Comparison of ENCODE assay signal across 8 cellular contexts in genomic region chr9:136119259-136120118, GRCh38. TPM values are rescaled to one million over a fixed set of nuclear protein-coding genes. Genes with fewer than 3 reads are reported as not detected.
DNase-seq lines count a peak whose midpoint lies in the region; ATAC-seq and TF ChIP-seq lines count a peak whose summit lies in the region.

No MANE protein-coding gene starts in this region.

- TF ChIP-seq POLR2A in right lobe of liver (IDR thresholded peaks at IDR 0.05), result no peak

- POLR2A ChIA-PET in BJ (lab: Charles Lee), result no interaction called here
- POLR2A ChIA-PET in OCI-LY7 (lab: Charles Lee), result no interaction called here

- H3K4me3 Mint-ChIP-seq in chondrocyte (ENCODE audit: unreplicated experiment), result peak overlapping the region; percentile 73

- no peak overlapping the region for H2AFZ ChIP-seq in OCI-LY7 (ENCODE audit: low read length)

- H3K27ac Mint-ChIP-seq in chondrocyte (ENCODE audit: unreplicated experiment), result peak overlapping the region; percentile 73

- intact Hi-C loops in OCI-LY7 (cut with micrococcal nuclease; ENCODE audit: unreplicated experiment) (loop anchor here (2.0 to 5.0 kb wide), 4 partner anchors 31 to 517 kb away; partner anchors contain the start of gene UBAC1), right lobe of liver (cut with DNase I) (loop anchor here in 1 of 2 donors (5.0 kb wide), 2 partner anchors 32 to 152 kb away; no protein-coding TSS in a partner anchor)

- H3K9me3 Mint-ChIP-seq in chondrocyte (ENCODE audit: low read depth), result no peaks in the 10 kb centered on the region

- H3K9me3 ChIP-seq in OCI-LY7 (ENCODE audit: low read length) (no peaks in the 10 kb centered on the region), right lobe of liver (no peaks in the 10 kb centered on the region), thoracic aorta (no peaks in the 10 kb centered on the region)

- H3K27me3 ChIP-seq in BJ (ENCODE audit: control insufficient read depth, insufficient read depth, low read length), result peaks cover 2% of the 10 kb centered on the region; the same call in 1 of the 2 replicates
- no peaks in the 10 kb centered on the region for H3K27me3 ChIP-seq in right lobe of liver
- H3K27me3 ChIP-seq in thoracic aorta (replicated peaks; ENCODE audit: insufficient read depth), result no peaks in the 10 kb centered on the region

- no peaks in the 10 kb centered on the region for H4K20me1 ChIP-seq in OCI-LY7 (ENCODE audit: insufficient read depth, low read length)

- H3K4me1 ChIP-seq in OCI-LY7 (ENCODE audit: insufficient read depth, low read length, poor library complexity, severe bottlenecking) (peaks cover 17% of the 10 kb centered on the region), right lobe of liver (peaks cover 0 to 40% (median 14%) of the 10 kb centered on the region in 4 donors), thoracic aorta (ENCODE audit: control insufficient read depth in 1 of 2, low read depth in 2 of 2) (peaks cover 15 to 36% of the 10 kb centered on the region in 2 donors)

- H3K4me3 ChIP-seq in BJ (ENCODE audit: low read depth, low read length) (peak overlapping the region; percentile 60), OCI-LY7 (ENCODE audit: low read depth, low read length, poor library complexity, severe bottlenecking) (peak overlapping the region; percentile 80), right lobe of liver (peak overlapping the region; percentile 92 to 97 (median 94)), thoracic aorta (peak overlapping the region; percentile 85)

- WGBS in right lobe of liver (ENCODE audit: insufficient coverage, low coverage, low lambda C conversion rate, missing lambda C conversion rate), result 21% methylated on average over 13 of the region's 50 CpGs

- DNase-seq in BJ (ENCODE audit: low read depth) (no peak), OCI-LY7 (ENCODE audit: low spot score) (no peak), chondrocyte (ENCODE audit: low spot score) (no peak), right lobe of liver (peak; percentile 84 to 95 (median 95)), thoracic aorta (ENCODE audit: low spot score) (no peak), NCI-H526 treated with DMSO at 0.1 percent for 48 hours (lab: John Stamatoyannopoulos, UW) (no peak), NCI-H2196 treated with DMSO at 0.1 percent for 48 hours (lab: John Stamatoyannopoulos, UW; ENCODE audit: unreplicated experiment) (no peak)

- BruUV-seq in OCI-LY7 (replicated peaks; lab: Mats Ljungman, UMichigan), result TSS peak; percentile 59

- peak overlapping the region; percentile 77 for H3K4me2 ChIP-seq in OCI-LY7 (ENCODE audit: low read length)

- TF ChIP-seq CTCF in BJ (IDR thresholded peaks at IDR 0.05; ENCODE audit: insufficient read depth, low read depth, low read length) (no peak), OCI-LY7 (conservative IDR thresholded peaks at IDR 0.05; ENCODE audit: low read length) (no peak), chondrocyte (IDR thresholded peaks at IDR 0.05) (peak; percentile 2), right lobe of liver (IDR thresholded peaks at IDR 0.05) (no peak), thoracic aorta (IDR thresholded peaks at IDR 0.05) (no peak)

- peaks cover 9% of the 10 kb centered on the region for H3K4me1 Mint-ChIP-seq in chondrocyte (ENCODE audit: low read depth)

- CTCF ChIA-PET in BJ (lab: Yijun Ruan, JAX), result interaction anchor here (0.6 to 1.1 kb wide), 3 partner anchors 64 to 252 kb away, joined by 3 to 12 read pairs (median 3); no protein-coding TSS in a partner anchor
- CTCF ChIA-PET in OCI-LY7 (lab: Charles Lee; ENCODE audit: unreplicated experiment), result no interaction called here

- peaks cover 18% of the 10 kb centered on the region; the same call in 1 of the 2 replicates for H3K79me2 ChIP-seq in OCI-LY7 (ENCODE audit: insufficient read depth, low read depth, low read length)

- peaks cover 1% of the 10 kb centered on the region for H3K36me3 Mint-ChIP-seq in chondrocyte (ENCODE audit: low read depth)

- ATAC-seq in GM21529 (IDR thresholded peaks at IDR 0.05; ENCODE audit: unreplicated experiment), result peak; percentile 1
- peak; percentile 62 to 77 (median 69) for ATAC-seq in right lobe of liver
- ATAC-seq in thoracic aorta (ENCODE audit: insufficient number of reproducible peaks, low FRiP score, low read depth), result no peak

- peaks cover 4% of the 10 kb centered on the region for H3K27me3 Mint-ChIP-seq in chondrocyte (ENCODE audit: low read depth)

- H3K9me2 ChIP-seq in OCI-LY7 (ENCODE audit: insufficient read depth, low read length), result no peaks in the 10 kb centered on the region

- peak overlapping the region; percentile 57 for H3K27ac ChIP-seq in OCI-LY7 (ENCODE audit: low read depth, low read length, poor library complexity, severe bottlenecking)
- peak overlapping the region; percentile 97 for H3K27ac ChIP-seq in right lobe of liver
- H3K27ac ChIP-seq in thoracic aorta, result peak overlapping the region; percentile 81 to 90

- H3K36me3 ChIP-seq in BJ (ENCODE audit: control insufficient read depth, insufficient read depth, low read length), result peaks cover 14% of the 10 kb centered on the region
- H3K36me3 ChIP-seq in OCI-LY7 (ENCODE audit: insufficient read depth, low read length), result peaks cover 22% of the 10 kb centered on the region
- H3K36me3 ChIP-seq in right lobe of liver, result peaks cover 0 to 8% (median 2%) of the 10 kb centered on the region in 4 donors
- H3K36me3 ChIP-seq in thoracic aorta, result peaks cover 11% of the 10 kb centered on the region

RNA-seq across cellular contexts. Expression of gene TMEM250, which starts 0.8 kb away (rescaled TPM):
- polyA plus RNA-seq in BJ (2011; rRNA removed), result 12.3 and 20.7 TPM in 2 replicates
- polyA minus RNA-seq in BJ (2011; rRNA and poly(A)+ RNA removed), result 12.5 and 15.2 TPM in 2 replicates
- 38.4 and 51.0 TPM in 2 replicates for total RNA-seq in OCI-LY7 (2014; rRNA removed; shearing (Covaris generic))
- total RNA-seq in OCI-LY7 (2022) (50.5 and 53.8 TPM in 2 replicates), chondrocyte (31.9 to 37.3 TPM (median 35.9 TPM) in 3 replicates), right lobe of liver (10 to 100 TPM; 12.4 to 29.7 (median 15.4) TPM), thoracic aorta (10 to 100 TPM; 38.9 to 40.1 TPM)

RNA-seq across cellular contexts. Expression of gene NACC2, which starts 24.4 kb away (rescaled TPM):
- 14.7 and 19.2 TPM in 2 replicates for polyA plus RNA-seq in BJ (2011; rRNA removed)
- 24.7 and 26.4 TPM in 2 replicates for polyA minus RNA-seq in BJ (2011; rRNA and poly(A)+ RNA removed)
- total RNA-seq in OCI-LY7 (2014; rRNA removed; shearing (Covaris generic)), result 0.21 and 0.38 TPM in 2 replicates
- total RNA-seq in OCI-LY7 (2022), result 0.63 and 0.72 TPM in 2 replicates
- total RNA-seq in chondrocyte, result 42.6 to 52.4 TPM (median 51.0 TPM) in 3 replicates
- total RNA-seq in right lobe of liver, result 10 to 100 TPM; 10.9 to 25.8 (median 13.8) TPM
- total RNA-seq in thoracic aorta, result 10 to 100 TPM; 69.2 to 79.7 TPM

Comparison
In these comparisons a context has a peak if more than half of its experiments do, and no peak if none do; other contexts are left out.
1. DNase-seq: peak in right lobe of liver (3 of 3); none in BJ (single experiment), OCI-LY7 (single experiment), chondrocyte (single experiment), thoracic aorta (single experiment), NCI-H526 treated with DMSO at 0.1 percent for 48 hours (single experiment) and NCI-H2196 treated with DMSO at 0.1 percent for 48 hours (single experiment).
2. RNA of gene NACC2, which starts 24.4 kb away (total RNA-seq): 69.2 to 79.7 TPM in thoracic aorta, 42.6 to 52.4 TPM in chondrocyte and 10.9 to 25.8 TPM in right lobe of liver; 0.21 to 0.72 TPM in OCI-LY7; every median in the first group is over 4 times any median in the second.
3. Peak in every context shown above with its lines, with median percentiles within 50 percentile points of each other: H3K4me3 ChIP-seq and H3K27ac ChIP-seq.